ENCODE assay signal across 17 cellular contexts in the genomic region with DNA sequence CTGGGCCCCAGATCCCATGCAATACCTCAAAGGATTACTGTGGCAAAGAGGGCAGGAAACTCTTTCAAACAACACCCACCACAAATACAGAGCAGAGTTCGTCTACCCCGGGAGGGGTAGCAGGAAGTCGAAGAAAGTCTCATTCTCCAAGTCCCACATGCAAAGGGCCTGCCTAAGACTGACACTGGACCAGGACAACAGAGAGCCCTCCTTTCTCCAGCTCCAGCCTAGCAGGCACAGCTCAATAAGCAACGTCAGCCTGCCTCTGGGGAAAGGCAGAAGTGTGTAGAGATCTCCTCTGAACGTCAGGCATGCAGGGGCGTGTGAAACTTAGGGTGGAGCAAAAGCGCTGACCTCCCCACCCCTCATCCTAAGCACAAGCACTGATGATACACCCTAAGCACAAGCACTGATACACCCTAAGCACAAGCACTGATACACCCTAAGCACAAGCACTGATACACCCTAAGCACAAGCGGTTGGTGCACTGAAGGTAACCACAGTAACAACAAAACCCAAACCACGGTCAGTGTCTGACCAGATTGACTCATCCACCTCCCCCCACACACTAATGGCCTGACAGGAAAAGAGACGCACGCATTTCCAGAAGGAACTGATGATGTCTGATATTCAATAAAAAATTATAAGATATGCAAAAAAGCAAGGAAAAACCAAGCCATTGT. TPM values are rescaled to one million over a fixed set of nuclear protein-coding genes. Genes with fewer than 3 reads are reported as not detected.
DNase-seq lines count a peak whose midpoint lies in the region; ATAC-seq and TF ChIP-seq lines count a peak whose summit lies in the region.
"Had no signal": no experiment of that assay in that cellular context is flagged by ENCODE, and none has a peak within 500 bp of the region (broad histone marks: within the 10 kb centered on the region; RNA-seq: fewer than 3 reads in every experiment).

No MANE protein-coding gene starts in this region.

- H3K36me3 Mint-ChIP-seq in activated CD4-positive, alpha-beta T cell treated with anti-CD3 and anti-CD28 coated beads for 36 hours (ENCODE audit: low read depth): peaks cover 17% of the 10 kb centered on the region
- peaks cover 6% of the 10 kb centered on the region for H3K36me3 Mint-ChIP-seq in activated naive CD8-positive, alpha-beta T cell treated with anti-CD3 and anti-CD28 coated beads, Interleukin-2, amount 50 U/mL, for 24 hours (ENCODE audit: low read depth)
- no peaks in the 10 kb centered on the region for H3K36me3 Mint-ChIP-seq in stimulated activated effector memory CD8-positive, alpha-beta T cell treated with anti-CD3 and anti-CD28 coated beads, Interleukin-12 subunit alpha, Interleukin-12 subunit beta, amount 100 ng/mL, for 72 hours

- H3K27me3 ChIP-seq in Panc1 (ENCODE audit: control insufficient read depth, insufficient read depth, low read length): no peaks in the 10 kb centered on the region
- no peaks in the 10 kb centered on the region for H3K27me3 ChIP-seq in HAP-1 (ENCODE audit: low read depth)

- H3K4me3 ChIP-seq in Panc1 (ENCODE audit: low read depth in 2 of 2, low read length in 2 of 2): no peak overlapping the region
- no peak overlapping the region for H3K4me3 ChIP-seq in HAP-1
- H3K4me3 ChIP-seq: lung had no signal

- H3K4me3 Mint-ChIP-seq in activated CD4-positive, alpha-beta T cell treated with anti-CD3 and anti-CD28 coated beads for 36 hours: no peak overlapping the region
- no peak overlapping the region for H3K4me3 Mint-ChIP-seq in activated naive CD8-positive, alpha-beta T cell treated with anti-CD3 and anti-CD28 coated beads, Interleukin-2, amount 50 U/mL, for 24 hours
- peak overlapping the region; percentile 70 for H3K4me3 Mint-ChIP-seq in stimulated activated effector memory CD8-positive, alpha-beta T cell treated with anti-CD3 and anti-CD28 coated beads, Interleukin-12 subunit alpha, Interleukin-12 subunit beta, amount 100 ng/mL, for 72 hours

- in situ Hi-C loops in Panc1 (cut with HindIII; ENCODE audit: low pct_unique_long_range_greater_than_20kb, low sequenced_read_pairs): no loop called here
- in situ Hi-C loops in HAP-1 (cut with MboI; ENCODE audit: low sequenced_read_pairs): no loop called here

- no peaks in the 10 kb centered on the region for H3K9me3 ChIP-seq in Panc1 (ENCODE audit: control insufficient read depth, insufficient read depth, low read depth, low read length)
- no peaks in the 10 kb centered on the region for H3K9me3 ChIP-seq in HAP-1

- peaks cover 39% of the 10 kb centered on the region for H3K4me1 Mint-ChIP-seq in activated CD4-positive, alpha-beta T cell treated with anti-CD3 and anti-CD28 coated beads for 36 hours
- peaks cover 48% of the 10 kb centered on the region for H3K4me1 Mint-ChIP-seq in activated naive CD8-positive, alpha-beta T cell treated with anti-CD3 and anti-CD28 coated beads, Interleukin-2, amount 50 U/mL, for 24 hours
- peaks cover 58% of the 10 kb centered on the region for H3K4me1 Mint-ChIP-seq in stimulated activated effector memory CD8-positive, alpha-beta T cell treated with anti-CD3 and anti-CD28 coated beads, Interleukin-12 subunit alpha, Interleukin-12 subunit beta, amount 100 ng/mL, for 72 hours

- H3K36me3 ChIP-seq in Panc1 (ENCODE audit: control insufficient read depth, insufficient read depth, low read length) (no peaks in the 10 kb centered on the region), HAP-1 (replicated peaks) (no peaks in the 10 kb centered on the region)

- H3K27me3 Mint-ChIP-seq in activated CD4-positive, alpha-beta T cell treated with anti-CD3 and anti-CD28 coated beads for 36 hours: no peaks in the 10 kb centered on the region
- H3K27me3 Mint-ChIP-seq in activated naive CD8-positive, alpha-beta T cell treated with anti-CD3 and anti-CD28 coated beads, Interleukin-2, amount 50 U/mL, for 24 hours: no peaks in the 10 kb centered on the region

- no TSS peak for BruUV-seq in Panc1 (replicated peaks; lab: Mats Ljungman, UMichigan)

- CTCF ChIA-PET in activated CD4-positive, alpha-beta T cell treated with anti-CD3 and anti-CD28 coated beads for 36 hours (lab: Charles Lee): interaction anchor here (0.6 kb wide), 1 partner anchor 469 kb away, joined by 3 read pairs; no protein-coding TSS in a partner anchor
- CTCF ChIA-PET in Panc1 (lab: Charles Lee): no interaction called here

- TF ChIP-seq CTCF in Panc1 (IDR thresholded peaks at IDR 0.05): no peak

- H3K4me1 ChIP-seq in Panc1 (ENCODE audit: control insufficient read depth, insufficient read depth, low read length): no peaks in the 10 kb centered on the region
- H3K4me1 ChIP-seq in HAP-1: no peaks in the 10 kb centered on the region

- H3K27ac ChIP-seq in Panc1 (ENCODE audit: low read length): no peak overlapping the region

- DNase-seq in activated CD4-positive, alpha-beta T cell treated with anti-CD3 and anti-CD28 coated beads for 36 hours: no peak
- no peak for DNase-seq in activated CD4-positive, alpha-beta T cell treated with anti-CD3 and anti-CD28 coated beads for 1 hour
- no peak for DNase-seq in Panc1 (ENCODE audit: low read depth, low spot score)
- no peak for DNase-seq in activated naive CD8-positive, alpha-beta T cell treated with anti-CD3 and anti-CD28 coated beads, Interleukin-2, amount 50 U/mL, for 24 hours
- DNase-seq in stimulated activated effector memory CD8-positive, alpha-beta T cell treated with anti-CD3 and anti-CD28 coated beads, Interleukin-12 subunit alpha, Interleukin-12 subunit beta, amount 100 ng/mL, for 72 hours (ENCODE audit: low spot score in 2 of 2): peak in 1 of 2 donors; percentile 51
- DNase-seq in HAP-1 (ENCODE audit: low spot score in 2 of 2): no peak
- DNase-seq in NCI-H1105 (lab: John Stamatoyannopoulos, UW): no peak
- no peak for DNase-seq in NCI-H1694 (lab: John Stamatoyannopoulos, UW)
- DNase-seq: activated CD4-positive, alpha-beta T cell treated with anti-CD3 and anti-CD28 coated beads, Interleukin-2, amount 50 U/mL, for 4 hours; amygdala; cortex of kidney; occipital lobe; SW 1271 had no signal

- peaks cover 34% of the 10 kb centered on the region for H3K9me3 Mint-ChIP-seq in activated CD4-positive, alpha-beta T cell treated with anti-CD3 and anti-CD28 coated beads for 36 hours (ENCODE audit: low read depth)
- peaks cover 32% of the 10 kb centered on the region for H3K9me3 Mint-ChIP-seq in activated naive CD8-positive, alpha-beta T cell treated with anti-CD3 and anti-CD28 coated beads, Interleukin-2, amount 50 U/mL, for 24 hours
- peaks cover 16% of the 10 kb centered on the region for H3K9me3 Mint-ChIP-seq in stimulated activated effector memory CD8-positive, alpha-beta T cell treated with anti-CD3 and anti-CD28 coated beads, Interleukin-12 subunit alpha, Interleukin-12 subunit beta, amount 100 ng/mL, for 72 hours

- peak; percentile 33 for ATAC-seq in activated CD4-positive, alpha-beta T cell treated with anti-CD3 and anti-CD28 coated beads for 36 hours
- ATAC-seq in Panc1: peak; percentile 21; the same call in 1 of the 2 replicates
- no peak for ATAC-seq in activated naive CD8-positive, alpha-beta T cell treated with anti-CD3 and anti-CD28 coated beads, Interleukin-2, amount 50 U/mL, for 24 hours
- peak; percentile 68 for ATAC-seq in stimulated activated effector memory CD8-positive, alpha-beta T cell treated with anti-CD3 and anti-CD28 coated beads, Interleukin-12 subunit alpha, Interleukin-12 subunit beta, amount 100 ng/mL, for 72 hours

- intact Hi-C loops in activated CD4-positive, alpha-beta T cell treated with anti-CD3 and anti-CD28 coated beads for 36 hours (cut with DNase I, micrococcal nuclease): no loop called here
- intact Hi-C loops in Panc1 (cut with micrococcal nuclease; ENCODE audit: unreplicated experiment): no loop called here

- H3K27ac Mint-ChIP-seq in activated CD4-positive, alpha-beta T cell treated with anti-CD3 and anti-CD28 coated beads for 36 hours: peak overlapping the region; percentile 88
- peak overlapping the region; percentile 72 for H3K27ac Mint-ChIP-seq in activated naive CD8-positive, alpha-beta T cell treated with anti-CD3 and anti-CD28 coated beads, Interleukin-2, amount 50 U/mL, for 24 hours
- peak overlapping the region; percentile 90 for H3K27ac Mint-ChIP-seq in stimulated activated effector memory CD8-positive, alpha-beta T cell treated with anti-CD3 and anti-CD28 coated beads, Interleukin-12 subunit alpha, Interleukin-12 subunit beta, amount 100 ng/mL, for 72 hours

- POLR2A ChIA-PET in activated CD4-positive, alpha-beta T cell treated with anti-CD3 and anti-CD28 coated beads for 36 hours (lab: Charles Lee): interaction anchor here (0.6 kb wide), 1 partner anchor 123 kb away, joined by 3 read pairs; no protein-coding TSS in a partner anchor
- POLR2A ChIA-PET in Panc1 (lab: Charles Lee): no interaction called here

RNA-seq across cellular contexts. Expression of a gene that starts 1.3 kb away (rescaled TPM):
- not detected for total RNA-seq in activated CD4-positive, alpha-beta T cell treated with anti-CD3 and anti-CD28 coated beads for 36 hours
- not detected for total RNA-seq in Panc1 (2021; ENCODE audit: unreplicated experiment)
- polyA plus RNA-seq in Panc1 (2012; ENCODE audit: insufficient read length): not detected
- total RNA-seq: A172, fibroblast of lung, lung, occipital lobe, temporal lobe had no signal
- polyA plus RNA-seq: fibroblast of lung, lung had no signal

RNA-seq across cellular contexts. Expression of a gene that starts 4.6 kb away (rescaled TPM):
- total RNA-seq in activated CD4-positive, alpha-beta T cell treated with anti-CD3 and anti-CD28 coated beads for 36 hours: not detected
- total RNA-seq in Panc1 (2021; ENCODE audit: unreplicated experiment): not detected
- polyA plus RNA-seq in Panc1 (2012; ENCODE audit: insufficient read length): not detected
- total RNA-seq: A172, fibroblast of lung, lung, occipital lobe, temporal lobe had no signal
- polyA plus RNA-seq: fibroblast of lung, lung had no signal

RNA-seq across cellular contexts. Expression of a gene that starts 7.7 kb away (rescaled TPM):
- total RNA-seq in activated CD4-positive, alpha-beta T cell treated with anti-CD3 and anti-CD28 coated beads for 36 hours: not detected
- total RNA-seq in Panc1 (2021; ENCODE audit: unreplicated experiment): not detected
- polyA plus RNA-seq in Panc1 (2012; ENCODE audit: insufficient read length): not detected
- total RNA-seq: A172, fibroblast of lung, lung, occipital lobe, temporal lobe had no signal
- polyA plus RNA-seq: fibroblast of lung, lung had no signal

RNA-seq across cellular contexts. Expression of a gene that starts 12.8 kb away (rescaled TPM):
- total RNA-seq in activated CD4-positive, alpha-beta T cell treated with anti-CD3 and anti-CD28 coated beads for 36 hours: not detected
- not detected for total RNA-seq in Panc1 (2021; ENCODE audit: unreplicated experiment)
- not detected for polyA plus RNA-seq in Panc1 (2012; ENCODE audit: insufficient read length)
- total RNA-seq: A172, fibroblast of lung, lung, occipital lobe, temporal lobe had no signal
- polyA plus RNA-seq: fibroblast of lung, lung had no signal

RNA-seq across cellular contexts. Expression of a gene that starts 21.9 kb away (rescaled TPM):
- not detected for total RNA-seq in activated CD4-positive, alpha-beta T cell treated with anti-CD3 and anti-CD28 coated beads for 36 hours
- not detected for total RNA-seq in Panc1 (2021; ENCODE audit: unreplicated experiment)
- polyA plus RNA-seq in Panc1 (2012; ENCODE audit: insufficient read length): not detected
- total RNA-seq: A172, fibroblast of lung, lung, occipital lobe, temporal lobe had no signal
- polyA plus RNA-seq: fibroblast of lung, lung had no signal
